ENCODE assay signal across 27 cellular contexts in genomic region chr17:71482625-71483024, GRCh38.
DNase-seq lines count a peak whose midpoint lies in the region; ATAC-seq lines count a peak whose summit lies in the region.
"Had no signal": no experiment of that assay in that cellular context is flagged by ENCODE, and none has a peak within 500 bp of the region (broad histone marks: within the 10 kb centered on the region; RNA-seq: fewer than 3 reads in every experiment).

No MANE protein-coding gene starts in this region.

- DNase-seq in NCI-H2196 (lab: John Stamatoyannopoulos, UW; ENCODE audit: unreplicated experiment) = peak; percentile 8
- no peak for DNase-seq in NCI-H2196 treated with DMSO at 0.1 percent for 48 hours (lab: John Stamatoyannopoulos, UW; ENCODE audit: unreplicated experiment)
- DNase-seq in NCI-H1105 (lab: John Stamatoyannopoulos, UW) = peak; percentile 41
- DNase-seq in NCI-H69 (lab: John Stamatoyannopoulos, UW) = peak; percentile 37
- DNase-seq in iris pigment epithelial cell (ENCODE audit: low read depth) = peak; percentile 24
- no peak for DNase-seq in activated naive CD4-positive, alpha-beta T cell treated with anti-CD3 and anti-CD28 coated beads, Interleukin-2, amount 50 U/mL, for 72 hours (ENCODE audit: low spot score in 2 of 2)
- DNase-seq in DMS53 treated with DMSO at 0.1 percent for 48 hours (lab: John Stamatoyannopoulos, UW; ENCODE audit: unreplicated experiment) = no peak
- DNase-seq: AML-193; C1 segment of cervical spinal cord; Caco-2; CD4-positive, alpha-beta memory T cell; DMS79; EL; GDM1; NCI-H1048; NCI-H1694; NCI-H2029 treated with DMSO at 0.1 percent for 48 hours; NCI-H345; NCI-H510A treated with DMSO at 0.1 percent for 48 hours; NCI-H82; OCI-M1; SIG-M5; T-helper 17 cell; T1000 had no signal

- peaks cover 0 to 7% of the 10 kb centered on the region in 2 donors for H3K9me3 Mint-ChIP-seq in activated naive CD4-positive, alpha-beta T cell treated with anti-CD3 and anti-CD28 coated beads, Interleukin-2, amount 50 U/mL, for 72 hours

- no peaks in the 10 kb centered on the region for H3K36me3 Mint-ChIP-seq in activated naive CD4-positive, alpha-beta T cell treated with anti-CD3 and anti-CD28 coated beads, Interleukin-2, amount 50 U/mL, for 72 hours
- H3K36me3 Mint-ChIP-seq: CD4-positive, alpha-beta memory T cell; IgD-negative memory B cell had no signal

- no peak overlapping the region for H3K27ac Mint-ChIP-seq in activated naive CD4-positive, alpha-beta T cell treated with anti-CD3 and anti-CD28 coated beads, Interleukin-2, amount 50 U/mL, for 72 hours
- H3K27ac Mint-ChIP-seq: CD4-positive, alpha-beta memory T cell; IgD-negative memory B cell; T-helper 17 cell had no signal

- ATAC-seq in activated naive CD4-positive, alpha-beta T cell treated with anti-CD3 and anti-CD28 coated beads, Interleukin-2, amount 50 U/mL, for 72 hours = no peak
- no peak for ATAC-seq in GM21526 (IDR thresholded peaks at IDR 0.05; ENCODE audit: low FRiP score, unreplicated experiment)
- ATAC-seq: A549, T-helper 17 cell had no signal

Comparison
In these comparisons a context has a peak if more than half of its experiments do, and no peak if none do; other contexts are left out.
1. DNase-seq: peak in NCI-H2196 (single experiment), NCI-H1105 (single experiment), NCI-H69 (single experiment) and iris pigment epithelial cell (single experiment); none in NCI-H2196 treated with DMSO at 0.1 percent for 48 hours (single experiment), activated naive CD4-positive, alpha-beta T cell treated with anti-CD3 and anti-CD28 coated beads, Interleukin-2, amount 50 U/mL, for 72 hours (0 of 2) and DMS53 treated with DMSO at 0.1 percent for 48 hours (single experiment).